8 cellular contexts compared by ENCODE assay signal in the genomic region with DNA sequence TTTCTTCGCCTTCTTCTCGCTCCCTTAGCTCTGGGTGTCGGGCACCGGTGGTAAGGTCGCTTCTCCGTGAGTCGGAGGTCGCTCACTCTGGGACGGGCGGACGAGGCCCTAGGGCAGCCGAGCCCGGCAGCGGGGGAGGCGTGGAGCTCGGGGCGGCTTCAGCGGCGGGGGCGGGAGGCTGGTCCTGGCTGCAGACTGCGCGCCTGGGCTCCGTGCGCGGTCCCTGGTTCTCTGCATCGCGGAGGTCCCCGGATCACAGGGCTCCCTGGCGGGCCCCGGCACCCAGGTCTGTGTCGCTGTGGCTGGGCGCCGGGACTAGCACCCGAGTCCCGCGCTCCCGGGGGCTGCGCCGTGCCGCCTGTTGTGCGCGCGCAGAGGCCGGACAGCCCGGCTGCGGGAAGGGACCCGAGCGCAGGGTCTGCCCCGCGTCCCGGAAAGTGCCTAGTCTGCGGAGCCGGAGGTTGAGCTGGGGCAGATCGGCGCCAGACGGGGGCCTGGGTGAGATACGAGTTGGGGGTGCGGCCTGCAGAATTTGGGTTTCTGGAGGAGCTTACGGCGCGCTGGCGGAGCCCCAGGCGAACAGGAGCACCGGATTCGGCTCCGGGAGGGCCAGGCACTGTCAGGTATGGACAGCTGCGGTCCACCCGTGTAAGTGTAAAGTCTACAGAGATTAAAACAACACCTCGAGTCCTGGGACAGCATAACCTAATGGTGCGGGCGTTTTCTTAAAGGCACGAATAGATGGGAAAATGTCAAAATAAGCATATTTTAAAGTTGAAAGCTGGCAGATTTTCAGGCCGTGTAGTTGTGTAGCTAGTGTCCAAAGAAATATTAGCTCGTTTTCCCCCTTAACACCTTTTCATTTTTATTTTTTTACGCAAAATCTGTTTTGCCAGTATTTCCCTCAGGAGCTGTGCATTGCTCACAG. TPM values are rescaled to one million over a fixed set of nuclear protein-coding genes. Genes with fewer than 3 reads are reported as not detected.
A peak's percentile ranks its signal among the peaks of the same experiment; 100 is the strongest.
DNase-seq lines count a peak whose midpoint lies in the region; ATAC-seq and TF ChIP-seq lines count a peak whose summit lies in the region.

No MANE protein-coding gene starts in this region.

- peak overlapping the region; percentile 72 for H3K9ac ChIP-seq in HCT116 (ENCODE audit: low read length)

- H3K36me3 ChIP-seq in HCT116 (ENCODE audit: control insufficient read depth in 1 of 2, insufficient read depth in 2 of 2, low read length in 2 of 2) = no peaks in the 10 kb centered on the region
- no peaks in the 10 kb centered on the region for H3K36me3 ChIP-seq in left ventricle myocardium inferior
- H3K36me3 ChIP-seq in prostate gland = no peaks in the 10 kb centered on the region

- no peaks in the 10 kb centered on the region for H3K36me3 Mint-ChIP-seq in activated naive CD8-positive, alpha-beta T cell

- peak overlapping the region; percentile 85 for H3K4me3 Mint-ChIP-seq in activated naive CD8-positive, alpha-beta T cell

- H3K9me3 ChIP-seq in HCT116 (ENCODE audit: control insufficient read depth in 1 of 2, insufficient read depth in 1 of 2, low read depth in 1 of 2, low read length in 2 of 2) (no peaks in the 10 kb centered on the region), left ventricle myocardium inferior (replicated peaks) (no peaks in the 10 kb centered on the region), prostate gland (no peaks in the 10 kb centered on the region)

- intact Hi-C loops in HCT116 (cut with micrococcal nuclease) = loop anchor here (2.0 to 5.0 kb wide), 2 partner anchors 130 to 282 kb away; no protein-coding TSS in a partner anchor
- intact Hi-C loops in left ventricle myocardium inferior (cut with micrococcal nuclease) = loop anchor here (10.0 kb wide), 2 partner anchors 52 to 368 kb away; no protein-coding TSS in a partner anchor
- intact Hi-C loops in prostate gland (cut with DNase I) = loop anchor here (1.0 to 5.0 kb wide), 4 partner anchors 45 to 370 kb away; no protein-coding TSS in a partner anchor

- ATAC-seq in GM18511 (IDR thresholded peaks at IDR 0.05; ENCODE audit: unreplicated experiment) = peak; percentile 51
- peak; percentile 57 for ATAC-seq in HCT116

- no peaks in the 10 kb centered on the region for H4K20me1 ChIP-seq in HCT116 (ENCODE audit: insufficient read depth)

- peak overlapping the region; percentile 75 to 90 for H3K4me3 ChIP-seq in HCT116 (replicated peaks in 1 of 2; ENCODE audit: low read depth in 1 of 2, low read length in 2 of 2)
- peak overlapping the region; percentile 95 for H3K4me3 ChIP-seq in left ventricle myocardium inferior
- H3K4me3 ChIP-seq in prostate gland = peak overlapping the region; percentile 76 to 83

- peak overlapping the region; percentile 89 for H3K27ac ChIP-seq in HCT116 (ENCODE audit: low read depth, low read length)
- H3K27ac ChIP-seq in left ventricle myocardium inferior (replicated peaks) = peak overlapping the region; percentile 91
- H3K27ac ChIP-seq in prostate gland = peak overlapping the region; percentile 96 to 97

- H2AFZ ChIP-seq in HCT116 (ENCODE audit: low read depth, low read length, poor library complexity, severe bottlenecking) = peak overlapping the region; percentile 71

- POLR2A ChIA-PET in HCT116 (lab: Charles Lee) = interaction anchor here (0.9 to 1.3 kb wide), 5 partner anchors 8 to 46 kb away, joined by 3 to 7 read pairs (median 4); no protein-coding TSS in a partner anchor

- no peaks in the 10 kb centered on the region for H3K27me3 ChIP-seq in HCT116 (ENCODE audit: insufficient read depth, low read length)
- H3K27me3 ChIP-seq in left ventricle myocardium inferior (ENCODE audit: low read depth) = no peaks in the 10 kb centered on the region
- H3K27me3 ChIP-seq in prostate gland (replicated peaks; ENCODE audit: insufficient read depth) = no peaks in the 10 kb centered on the region

- peaks cover 19% of the 10 kb centered on the region for H3K27me3 Mint-ChIP-seq in activated naive CD8-positive, alpha-beta T cell

- TF ChIP-seq CTCF in HCT116 (IDR thresholded peaks at IDR 0.05 in 2 of 3, conservative IDR thresholded peaks at IDR 0.05 in 1 of 3; ENCODE audit: borderline replicate concordance in 1 of 3, insufficient read depth in 1 of 3, low read depth in 2 of 3, low read length in 2 of 3) = no peak
- peak; percentile 43 for TF ChIP-seq CTCF in left ventricle myocardium inferior (IDR thresholded peaks at IDR 0.05; ENCODE audit: borderline replicate concordance)
- TF ChIP-seq CTCF in prostate gland (IDR thresholded peaks at IDR 0.05) = no peak

- under 1% methylated on average over 58 of the region's 75 CpGs for WGBS in prostate gland

- RAD21 ChIA-PET in HCT116 (lab: Charles Lee; ENCODE audit: low non-redundant PET in 1 of 2, low total read pairs in 2 of 2, uncharacterized antibody in 2 of 2, unreplicated experiment in 2 of 2) = interaction anchor here (0.6 to 1.4 kb wide), 3 partner anchors 124 to 362 kb away, joined by 3 read pairs; no protein-coding TSS in a partner anchor

- no peak for TF ChIP-seq RAD21 in HCT116 (IDR thresholded peaks at IDR 0.05; ENCODE audit: low read depth)

- no peaks in the 10 kb centered on the region for H3K9me3 Mint-ChIP-seq in activated naive CD8-positive, alpha-beta T cell (ENCODE audit: low read depth)

- peaks cover 18% of the 10 kb centered on the region for H3K79me2 ChIP-seq in HCT116 (ENCODE audit: insufficient read depth, low read length)

- no TSS peak for BruUV-seq in HCT116 (replicated peaks; lab: Mats Ljungman, UMichigan)

- CTCF ChIA-PET in HCT116 (lab: Charles Lee) = interaction anchor here (0.8 to 2.8 kb wide), 10 partner anchors 9 to 369 kb away, joined by 3 to 13 read pairs (median 4); no protein-coding TSS in a partner anchor

- peaks cover 15% of the 10 kb centered on the region for H3K4me1 Mint-ChIP-seq in activated naive CD8-positive, alpha-beta T cell (ENCODE audit: low read depth)

- H3K4me1 ChIP-seq in HCT116 (ENCODE audit: control insufficient read depth in 1 of 2, insufficient read depth in 2 of 2, low read length in 2 of 2) (peaks cover 13 to 28% of the 10 kb centered on the region in 2 experiments), left ventricle myocardium inferior (peaks cover 57% of the 10 kb centered on the region), prostate gland (replicated peaks) (no peaks in the 10 kb centered on the region)

- H3K9me2 ChIP-seq in HCT116 (ENCODE audit: insufficient read depth) = no peaks in the 10 kb centered on the region

- DNase-seq in HCT116 (ENCODE audit: low read depth, low spot score) (no peak), NAMALWA (ENCODE audit: low spot score) (peak; percentile 0), left ventricle myocardium inferior (peak; percentile 36), prostate gland (ENCODE audit: low spot score) (peak; percentile 40), NCI-H1417 treated with DMSO at 0.1 percent for 48 hours (lab: John Stamatoyannopoulos, UW) (no peak)
- DNase-seq in activated effector memory CD4-positive, alpha-beta T cell treated with Interleukin-2 at 50 U/mL for 16 hours = no peak

- H3K27ac Mint-ChIP-seq in activated naive CD8-positive, alpha-beta T cell = no peak overlapping the region

- TF ChIP-seq POLR2A in HCT116 (IDR thresholded peaks at IDR 0.05; ENCODE audit: borderline replicate concordance, extremely low read depth, insufficient read depth, insufficient read length) (no peak), prostate gland (IDR thresholded peaks at IDR 0.05) (no peak)

- H3K4me2 ChIP-seq in HCT116 (ENCODE audit: low read length) = peak overlapping the region; percentile 89

TF ChIP-seq in HCT116, 20 proteins besides CTCF, POLR2A, EP300 and RAD21 (continues in another document):
- TF ChIP-seq EGR1 (IDR thresholded peaks at IDR 0.05; ENCODE audit: low read depth) (peak; percentile 69; the same call in 1 of the 2 replicates), TCF7L2 (IDR thresholded peaks at IDR 0.05; ENCODE audit: borderline replicate concordance, extremely low read depth, insufficient read depth, insufficient read length) (no peak), ZFX (IDR thresholded peaks at IDR 0.05) (peak; percentile 18; the same call in 1 of the 2 replicates)
- TF ChIP-seq, protein P1, sequence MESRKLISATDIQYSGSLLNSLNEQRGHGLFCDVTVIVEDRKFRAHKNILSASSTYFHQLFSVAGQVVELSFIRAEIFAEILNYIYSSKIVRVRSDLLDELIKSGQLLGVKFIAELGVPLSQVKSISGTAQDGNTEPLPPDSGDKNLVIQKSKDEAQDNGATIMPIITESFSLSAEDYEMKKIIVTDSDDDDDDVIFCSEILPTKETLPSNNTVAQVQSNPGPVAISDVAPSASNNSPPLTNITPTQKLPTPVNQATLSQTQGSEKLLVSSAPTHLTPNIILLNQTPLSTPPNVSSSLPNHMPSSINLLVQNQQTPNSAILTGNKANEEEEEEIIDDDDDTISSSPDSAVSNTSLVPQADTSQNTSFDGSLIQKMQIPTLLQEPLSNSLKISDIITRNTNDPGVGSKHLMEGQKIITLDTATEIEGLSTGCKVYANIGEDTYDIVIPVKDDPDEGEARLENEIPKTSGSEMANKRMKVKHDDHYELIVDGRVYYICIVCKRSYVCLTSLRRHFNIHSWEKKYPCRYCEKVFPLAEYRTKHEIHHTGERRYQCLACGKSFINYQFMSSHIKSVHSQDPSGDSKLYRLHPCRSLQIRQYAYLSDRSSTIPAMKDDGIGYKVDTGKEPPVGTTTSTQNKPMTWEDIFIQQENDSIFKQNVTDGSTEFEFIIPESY (IDR thresholded peaks at IDR 0.05; ENCODE audit: extremely low read depth, insufficient replicate concordance, low read length) = no peak
- TF ChIP-seq, protein P2, sequence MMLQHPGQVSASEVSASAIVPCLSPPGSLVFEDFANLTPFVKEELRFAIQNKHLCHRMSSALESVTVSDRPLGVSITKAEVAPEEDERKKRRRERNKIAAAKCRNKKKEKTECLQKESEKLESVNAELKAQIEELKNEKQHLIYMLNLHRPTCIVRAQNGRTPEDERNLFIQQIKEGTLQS (IDR thresholded peaks at IDR 0.05) = no peak

RNA-seq across cellular contexts. Expression of a gene that starts 0.7 kb away (rescaled TPM):
- total RNA-seq in HCT116 (2021; ENCODE audit: unreplicated experiment) (11.4 TPM), left ventricle myocardium inferior (7.7 TPM), prostate gland (10 to 100 TPM; 59.1 to 84.0 TPM)
- polyA plus RNA-seq in HCT116 (2012) = 3.4 and 4.5 TPM in 2 replicates

Comparison
In these comparisons a context has a peak if more than half of its experiments do, and no peak if none do; other contexts are left out.
1. DNase-seq: peak in NAMALWA (single experiment), left ventricle myocardium inferior (single experiment) and prostate gland (single experiment); none in HCT116 (single experiment), activated effector memory CD4-positive, alpha-beta T cell treated with Interleukin-2 at 50 U/mL for 16 hours (single experiment) and NCI-H1417 treated with DMSO at 0.1 percent for 48 hours (single experiment).
2. Peak in every context shown above with its lines, with median percentiles within 50 percentile points of each other: H3K27ac ChIP-seq and H3K4me3 ChIP-seq.